In the genomic region with DNA sequence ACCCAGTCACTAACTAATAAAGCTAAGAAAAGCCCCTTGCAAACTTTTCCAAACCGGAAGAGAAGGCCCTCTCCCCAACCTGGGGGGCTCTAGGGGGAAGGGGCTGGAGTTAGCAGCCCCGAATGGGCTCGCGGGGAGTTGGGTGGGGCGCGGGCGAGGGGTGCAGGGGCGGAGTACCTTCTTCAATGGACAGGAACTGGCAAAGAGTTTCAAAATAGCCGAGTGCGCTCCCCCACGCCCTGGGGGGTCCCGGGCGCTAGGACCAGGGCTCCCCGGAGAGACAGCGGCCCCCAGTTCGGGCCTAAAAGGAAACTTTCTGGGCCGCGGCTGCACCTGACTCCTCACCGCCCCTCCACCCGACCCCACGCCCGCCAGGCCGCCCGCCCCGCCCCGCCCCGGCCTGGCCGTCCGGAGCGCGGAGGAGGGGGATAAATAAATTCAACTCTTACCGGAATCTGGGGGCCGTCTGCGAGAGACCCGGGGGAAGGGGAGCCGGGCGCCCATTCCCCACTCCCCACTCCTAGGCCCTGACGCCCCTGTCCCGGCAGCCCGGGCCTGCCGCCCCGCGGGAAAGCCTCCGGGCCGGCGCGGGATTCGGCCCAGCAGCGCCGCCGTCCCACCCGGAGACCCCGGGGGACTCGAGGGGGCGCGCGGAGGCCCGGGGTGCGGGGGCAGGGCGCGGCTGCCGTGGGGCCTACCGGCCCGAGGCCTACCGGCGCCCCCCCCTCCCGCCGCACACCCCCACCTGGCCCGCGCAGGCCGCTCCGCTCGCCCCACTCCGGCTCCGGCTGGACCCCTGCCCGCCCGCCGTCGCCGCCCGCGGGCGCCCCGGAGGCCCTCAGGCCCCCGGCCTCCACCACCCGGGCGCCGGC, we compare ENCODE assay signal across 1 cellular context.
TF ChIP-seq lines count a peak whose summit lies in the region.

No MANE protein-coding gene starts in this region.

TF ChIP-seq in HepG2, 621 proteins besides CTCF, POLR2A, EP300 and RAD21 (continued from another document and continues in another):
- TF ChIP-seq, protein P1, sequence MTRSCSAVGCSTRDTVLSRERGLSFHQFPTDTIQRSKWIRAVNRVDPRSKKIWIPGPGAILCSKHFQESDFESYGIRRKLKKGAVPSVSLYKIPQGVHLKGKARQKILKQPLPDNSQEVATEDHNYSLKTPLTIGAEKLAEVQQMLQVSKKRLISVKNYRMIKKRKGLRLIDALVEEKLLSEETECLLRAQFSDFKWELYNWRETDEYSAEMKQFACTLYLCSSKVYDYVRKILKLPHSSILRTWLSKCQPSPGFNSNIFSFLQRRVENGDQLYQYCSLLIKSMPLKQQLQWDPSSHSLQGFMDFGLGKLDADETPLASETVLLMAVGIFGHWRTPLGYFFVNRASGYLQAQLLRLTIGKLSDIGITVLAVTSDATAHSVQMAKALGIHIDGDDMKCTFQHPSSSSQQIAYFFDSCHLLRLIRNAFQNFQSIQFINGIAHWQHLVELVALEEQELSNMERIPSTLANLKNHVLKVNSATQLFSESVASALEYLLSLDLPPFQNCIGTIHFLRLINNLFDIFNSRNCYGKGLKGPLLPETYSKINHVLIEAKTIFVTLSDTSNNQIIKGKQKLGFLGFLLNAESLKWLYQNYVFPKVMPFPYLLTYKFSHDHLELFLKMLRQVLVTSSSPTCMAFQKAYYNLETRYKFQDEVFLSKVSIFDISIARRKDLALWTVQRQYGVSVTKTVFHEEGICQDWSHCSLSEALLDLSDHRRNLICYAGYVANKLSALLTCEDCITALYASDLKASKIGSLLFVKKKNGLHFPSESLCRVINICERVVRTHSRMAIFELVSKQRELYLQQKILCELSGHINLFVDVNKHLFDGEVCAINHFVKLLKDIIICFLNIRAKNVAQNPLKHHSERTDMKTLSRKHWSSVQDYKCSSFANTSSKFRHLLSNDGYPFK (CRISPR knock-in tag; IDR thresholded peaks at IDR 0.05; ENCODE audit: borderline replicate concordance), result peak; percentile 20; the same call in 1 of the 2 replicates
- TF ChIP-seq GABPB1 (CRISPR knock-in tag; IDR thresholded peaks at IDR 0.05) (peak; percentile 24), KDM4B (CRISPR knock-in tag; IDR thresholded peaks at IDR 0.05) (no peak), EEA1 (CRISPR knock-in tag; IDR thresholded peaks at IDR 0.05; ENCODE audit: borderline replicate concordance) (no peak), ZNF558 (CRISPR knock-in tag; IDR thresholded peaks at IDR 0.05; ENCODE audit: borderline replicate concordance) (0 out of 2 replicates have a peak, but pooled peaks have one; percentile 48), ZFP36L1 (CRISPR knock-in tag; IDR thresholded peaks at IDR 0.05) (0 out of 2 replicates have a peak, but pooled peaks have one; percentile 7), ZNF264 (CRISPR knock-in tag; IDR thresholded peaks at IDR 0.05) (no peak), ZNF530 (CRISPR knock-in tag; IDR thresholded peaks at IDR 0.05; ENCODE audit: low read depth) (no peak), ISL2 (CRISPR knock-in tag; IDR thresholded peaks at IDR 0.05) (peak; percentile 11; the same call in 1 of the 2 replicates), ZNF841 (CRISPR knock-in tag; IDR thresholded peaks at IDR 0.05; ENCODE audit: borderline replicate concordance) (0 out of 2 replicates have a peak, but pooled peaks have one; percentile 30), HOXD1 (CRISPR knock-in tag; IDR thresholded peaks at IDR 0.05) (no peak), SP140L (CRISPR knock-in tag; IDR thresholded peaks at IDR 0.05; ENCODE audit: borderline replicate concordance) (0 out of 2 replicates have a peak, but pooled peaks have one; percentile 9), ZNF891 (CRISPR knock-in tag; IDR thresholded peaks at IDR 0.05) (0 out of 2 replicates have a peak, but pooled peaks have one; percentile 28), NFKB2 (CRISPR knock-in tag; IDR thresholded peaks at IDR 0.05; ENCODE audit: borderline replicate concordance) (peak; percentile 60; the same call in 1 of the 2 replicates), NFATC3 (CRISPR knock-in tag; IDR thresholded peaks at IDR 0.05) (no peak), FOXK2 (IDR thresholded peaks at IDR 0.05) (no peak), KLF15 (CRISPR knock-in tag; IDR thresholded peaks at IDR 0.05; ENCODE audit: borderline replicate concordance) (no peak), ZNF788 (CRISPR knock-in tag; IDR thresholded peaks at IDR 0.05; ENCODE audit: borderline replicate concordance) (no peak), ZNF781 (CRISPR knock-in tag; IDR thresholded peaks at IDR 0.05; ENCODE audit: borderline replicate concordance, not compliant biosample characterization) (peak; percentile 37), ZNF17 (CRISPR knock-in tag; IDR thresholded peaks at IDR 0.05) (no peak), ZNF3 (CRISPR knock-in tag; IDR thresholded peaks at IDR 0.05) (no peak), MTF1 (CRISPR knock-in tag; IDR thresholded peaks at IDR 0.05) (no peak), NR2C2 (CRISPR knock-in tag; IDR thresholded peaks at IDR 0.05; ENCODE audit: borderline replicate concordance) (no peak), ZFP36 (IDR thresholded peaks at IDR 0.05; ENCODE audit: borderline replicate concordance, low read depth, low read length, partially characterized antibody) (no peak), ZNF839 (CRISPR knock-in tag; IDR thresholded peaks at IDR 0.05; ENCODE audit: borderline replicate concordance) (no peak), IKZF1 (IDR thresholded peaks at IDR 0.05) (no peak), NR2F1 (CRISPR knock-in tag; IDR thresholded peaks at IDR 0.05) (no peak), ZNF253 (CRISPR knock-in tag; IDR thresholded peaks at IDR 0.05; ENCODE audit: borderline replicate concordance) (no peak), SETDB1 (CRISPR knock-in tag; IDR thresholded peaks at IDR 0.05; ENCODE audit: borderline replicate concordance) (no peak), ZNF850 (CRISPR knock-in tag; conservative IDR thresholded peaks at IDR 0.05) (no peak), CENPT (CRISPR knock-in tag; IDR thresholded peaks at IDR 0.05; ENCODE audit: low read depth) (0 out of 2 replicates have a peak, but pooled peaks have one; percentile 31), HOXA5 (CRISPR knock-in tag; IDR thresholded peaks at IDR 0.05) (0 out of 2 replicates have a peak, but pooled peaks have one; percentile 56), SRSF9 (IDR thresholded peaks at IDR 0.05; ENCODE audit: borderline replicate concordance, insufficient read depth, low read depth, low read length, poor library complexity, severe bottlenecking) (no peak), SOX13 (IDR thresholded peaks at IDR 0.05) (no peak), SOX13 (CRISPR knock-in tag; conservative IDR thresholded peaks at IDR 0.05 in 1 of 2, IDR thresholded peaks at IDR 0.05 in 1 of 2) (no peak), MAZ (IDR thresholded peaks at IDR 0.05; ENCODE audit: borderline replicate concordance, low read depth, low read length) (peak; percentile 28; the same call in 1 of the 2 replicates), MAZ (CRISPR knock-in tag; IDR thresholded peaks at IDR 0.05; ENCODE audit: low read depth) (no peak)
- TF ChIP-seq, protein P2, sequence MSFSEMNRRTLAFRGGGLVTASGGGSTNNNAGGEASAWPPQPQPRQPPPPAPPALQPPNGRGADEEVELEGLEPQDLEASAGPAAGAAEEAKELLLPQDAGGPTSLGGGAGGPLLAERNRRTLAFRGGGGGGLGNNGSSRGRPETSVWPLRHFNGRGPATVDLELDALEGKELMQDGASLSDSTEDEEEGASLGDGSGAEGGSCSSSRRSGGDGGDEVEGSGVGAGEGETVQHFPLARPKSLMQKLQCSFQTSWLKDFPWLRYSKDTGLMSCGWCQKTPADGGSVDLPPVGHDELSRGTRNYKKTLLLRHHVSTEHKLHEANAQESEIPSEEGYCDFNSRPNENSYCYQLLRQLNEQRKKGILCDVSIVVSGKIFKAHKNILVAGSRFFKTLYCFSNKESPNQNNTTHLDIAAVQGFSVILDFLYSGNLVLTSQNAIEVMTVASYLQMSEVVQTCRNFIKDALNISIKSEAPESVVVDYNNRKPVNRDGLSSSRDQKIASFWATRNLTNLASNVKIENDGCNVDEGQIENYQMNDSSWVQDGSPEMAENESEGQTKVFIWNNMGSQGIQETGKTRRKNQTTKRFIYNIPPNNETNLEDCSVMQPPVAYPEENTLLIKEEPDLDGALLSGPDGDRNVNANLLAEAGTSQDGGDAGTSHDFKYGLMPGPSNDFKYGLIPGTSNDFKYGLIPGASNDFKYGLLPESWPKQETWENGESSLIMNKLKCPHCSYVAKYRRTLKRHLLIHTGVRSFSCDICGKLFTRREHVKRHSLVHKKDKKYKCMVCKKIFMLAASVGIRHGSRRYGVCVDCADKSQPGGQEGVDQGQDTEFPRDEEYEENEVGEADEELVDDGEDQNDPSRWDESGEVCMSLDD (CRISPR knock-in tag; IDR thresholded peaks at IDR 0.05; ENCODE audit: borderline replicate concordance), result peak; percentile 70
- TF ChIP-seq, protein P3, sequence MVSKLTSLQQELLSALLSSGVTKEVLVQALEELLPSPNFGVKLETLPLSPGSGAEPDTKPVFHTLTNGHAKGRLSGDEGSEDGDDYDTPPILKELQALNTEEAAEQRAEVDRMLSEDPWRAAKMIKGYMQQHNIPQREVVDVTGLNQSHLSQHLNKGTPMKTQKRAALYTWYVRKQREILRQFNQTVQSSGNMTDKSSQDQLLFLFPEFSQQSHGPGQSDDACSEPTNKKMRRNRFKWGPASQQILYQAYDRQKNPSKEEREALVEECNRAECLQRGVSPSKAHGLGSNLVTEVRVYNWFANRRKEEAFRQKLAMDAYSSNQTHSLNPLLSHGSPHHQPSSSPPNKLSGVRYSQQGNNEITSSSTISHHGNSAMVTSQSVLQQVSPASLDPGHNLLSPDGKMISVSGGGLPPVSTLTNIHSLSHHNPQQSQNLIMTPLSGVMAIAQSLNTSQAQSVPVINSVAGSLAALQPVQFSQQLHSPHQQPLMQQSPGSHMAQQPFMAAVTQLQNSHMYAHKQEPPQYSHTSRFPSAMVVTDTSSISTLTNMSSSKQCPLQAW (CRISPR knock-in tag; IDR thresholded peaks at IDR 0.05), result 0 out of 2 replicates have a peak, but pooled peaks have one; percentile 41
- TF ChIP-seq, protein P4, sequence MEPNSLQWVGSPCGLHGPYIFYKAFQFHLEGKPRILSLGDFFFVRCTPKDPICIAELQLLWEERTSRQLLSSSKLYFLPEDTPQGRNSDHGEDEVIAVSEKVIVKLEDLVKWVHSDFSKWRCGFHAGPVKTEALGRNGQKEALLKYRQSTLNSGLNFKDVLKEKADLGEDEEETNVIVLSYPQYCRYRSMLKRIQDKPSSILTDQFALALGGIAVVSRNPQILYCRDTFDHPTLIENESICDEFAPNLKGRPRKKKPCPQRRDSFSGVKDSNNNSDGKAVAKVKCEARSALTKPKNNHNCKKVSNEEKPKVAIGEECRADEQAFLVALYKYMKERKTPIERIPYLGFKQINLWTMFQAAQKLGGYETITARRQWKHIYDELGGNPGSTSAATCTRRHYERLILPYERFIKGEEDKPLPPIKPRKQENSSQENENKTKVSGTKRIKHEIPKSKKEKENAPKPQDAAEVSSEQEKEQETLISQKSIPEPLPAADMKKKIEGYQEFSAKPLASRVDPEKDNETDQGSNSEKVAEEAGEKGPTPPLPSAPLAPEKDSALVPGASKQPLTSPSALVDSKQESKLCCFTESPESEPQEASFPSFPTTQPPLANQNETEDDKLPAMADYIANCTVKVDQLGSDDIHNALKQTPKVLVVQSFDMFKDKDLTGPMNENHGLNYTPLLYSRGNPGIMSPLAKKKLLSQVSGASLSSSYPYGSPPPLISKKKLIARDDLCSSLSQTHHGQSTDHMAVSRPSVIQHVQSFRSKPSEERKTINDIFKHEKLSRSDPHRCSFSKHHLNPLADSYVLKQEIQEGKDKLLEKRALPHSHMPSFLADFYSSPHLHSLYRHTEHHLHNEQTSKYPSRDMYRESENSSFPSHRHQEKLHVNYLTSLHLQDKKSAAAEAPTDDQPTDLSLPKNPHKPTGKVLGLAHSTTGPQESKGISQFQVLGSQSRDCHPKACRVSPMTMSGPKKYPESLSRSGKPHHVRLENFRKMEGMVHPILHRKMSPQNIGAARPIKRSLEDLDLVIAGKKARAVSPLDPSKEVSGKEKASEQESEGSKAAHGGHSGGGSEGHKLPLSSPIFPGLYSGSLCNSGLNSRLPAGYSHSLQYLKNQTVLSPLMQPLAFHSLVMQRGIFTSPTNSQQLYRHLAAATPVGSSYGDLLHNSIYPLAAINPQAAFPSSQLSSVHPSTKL (CRISPR knock-in tag; IDR thresholded peaks at IDR 0.05), result no peak
- TF ChIP-seq, protein P5, sequence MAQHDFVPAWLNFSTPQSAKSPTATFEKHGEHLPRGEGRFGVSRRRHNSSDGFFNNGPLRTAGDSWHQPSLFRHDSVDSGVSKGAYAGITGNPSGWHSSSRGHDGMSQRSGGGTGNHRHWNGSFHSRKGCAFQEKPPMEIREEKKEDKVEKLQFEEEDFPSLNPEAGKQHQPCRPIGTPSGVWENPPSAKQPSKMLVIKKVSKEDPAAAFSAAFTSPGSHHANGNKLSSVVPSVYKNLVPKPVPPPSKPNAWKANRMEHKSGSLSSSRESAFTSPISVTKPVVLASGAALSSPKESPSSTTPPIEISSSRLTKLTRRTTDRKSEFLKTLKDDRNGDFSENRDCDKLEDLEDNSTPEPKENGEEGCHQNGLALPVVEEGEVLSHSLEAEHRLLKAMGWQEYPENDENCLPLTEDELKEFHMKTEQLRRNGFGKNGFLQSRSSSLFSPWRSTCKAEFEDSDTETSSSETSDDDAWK (CRISPR knock-in tag; IDR thresholded peaks at IDR 0.05), result no peak
- TF ChIP-seq, protein P6, sequence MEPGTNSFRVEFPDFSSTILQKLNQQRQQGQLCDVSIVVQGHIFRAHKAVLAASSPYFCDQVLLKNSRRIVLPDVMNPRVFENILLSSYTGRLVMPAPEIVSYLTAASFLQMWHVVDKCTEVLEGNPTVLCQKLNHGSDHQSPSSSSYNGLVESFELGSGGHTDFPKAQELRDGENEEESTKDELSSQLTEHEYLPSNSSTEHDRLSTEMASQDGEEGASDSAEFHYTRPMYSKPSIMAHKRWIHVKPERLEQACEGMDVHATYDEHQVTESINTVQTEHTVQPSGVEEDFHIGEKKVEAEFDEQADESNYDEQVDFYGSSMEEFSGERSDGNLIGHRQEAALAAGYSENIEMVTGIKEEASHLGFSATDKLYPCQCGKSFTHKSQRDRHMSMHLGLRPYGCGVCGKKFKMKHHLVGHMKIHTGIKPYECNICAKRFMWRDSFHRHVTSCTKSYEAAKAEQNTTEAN (CRISPR knock-in tag; conservative IDR thresholded peaks at IDR 0.05), result no peak
- TF ChIP-seq, protein P7, sequence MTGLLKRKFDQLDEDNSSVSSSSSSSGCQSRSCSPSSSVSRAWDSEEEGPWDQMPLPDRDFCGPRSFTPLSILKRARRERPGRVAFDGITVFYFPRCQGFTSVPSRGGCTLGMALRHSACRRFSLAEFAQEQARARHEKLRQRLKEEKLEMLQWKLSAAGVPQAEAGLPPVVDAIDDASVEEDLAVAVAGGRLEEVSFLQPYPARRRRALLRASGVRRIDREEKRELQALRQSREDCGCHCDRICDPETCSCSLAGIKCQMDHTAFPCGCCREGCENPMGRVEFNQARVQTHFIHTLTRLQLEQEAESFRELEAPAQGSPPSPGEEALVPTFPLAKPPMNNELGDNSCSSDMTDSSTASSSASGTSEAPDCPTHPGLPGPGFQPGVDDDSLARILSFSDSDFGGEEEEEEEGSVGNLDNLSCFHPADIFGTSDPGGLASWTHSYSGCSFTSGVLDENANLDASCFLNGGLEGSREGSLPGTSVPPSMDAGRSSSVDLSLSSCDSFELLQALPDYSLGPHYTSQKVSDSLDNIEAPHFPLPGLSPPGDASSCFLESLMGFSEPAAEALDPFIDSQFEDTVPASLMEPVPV (CRISPR knock-in tag; IDR thresholded peaks at IDR 0.05), result no peak
